ENCODE assay signal across 14 cellular contexts in genomic region chr19:16886305-16886880, GRCh38. TPM values are rescaled to one million over a fixed set of nuclear protein-coding genes. Genes with fewer than 3 reads are reported as not detected.
DNase-seq lines count a peak whose midpoint lies in the region; ATAC-seq, FAIRE-seq and TF ChIP-seq lines count a peak whose summit lies in the region.
"Had no signal": no experiment of that assay in that cellular context is flagged by ENCODE, and none has a peak within 500 bp of the region (broad histone marks: within the 10 kb centered on the region; RNA-seq: fewer than 3 reads in every experiment).

No MANE protein-coding gene starts in this region.

- H3K4me3 ChIP-seq in AG10803 (ENCODE audit: low read length), result no peak overlapping the region
- H3K4me3 ChIP-seq in NT2/D1 (ENCODE audit: insufficient read length, low read depth), result no peak overlapping the region

- no peak overlapping the region for H3K27ac Mint-ChIP-seq in memory B cell
- H3K27ac Mint-ChIP-seq in activated naive CD4-positive, alpha-beta T cell treated with anti-CD3 and anti-CD28 coated beads, Interleukin-2, amount 10 ng/mL, durations not matched to agents 7 days and 5 days, result no peak overlapping the region
- no peak overlapping the region for H3K27ac Mint-ChIP-seq in activated CD4-positive, alpha-beta T cell treated with anti-CD3 and anti-CD28 coated beads, Interleukin-2, amount 10 ng/mL, durations not matched to agents 24 days and 14 days
- H3K27ac Mint-ChIP-seq: activated naive CD8-positive, alpha-beta T cell treated with anti-CD3 and anti-CD28 coated beads, Interleukin-2, amount 10 ng/mL, durations not matched to agents 7 days and 5 days; B cell; natural killer cell had no signal

- no peak for FAIRE-seq in RCC 7860 (lab: Jason Lieb, UNC)
- FAIRE-seq: GM12891 had no signal

- H3K27me3 ChIP-seq in NT2/D1 (ENCODE audit: insufficient read depth, insufficient read length), result no peaks in the 10 kb centered on the region
- H3K27me3 ChIP-seq: foreskin keratinocyte had no signal

- peaks cover 9% of the 10 kb centered on the region for H3K9me3 Mint-ChIP-seq in memory B cell
- peaks cover 14% of the 10 kb centered on the region for H3K9me3 Mint-ChIP-seq in activated naive CD4-positive, alpha-beta T cell treated with anti-CD3 and anti-CD28 coated beads, Interleukin-2, amount 10 ng/mL, durations not matched to agents 7 days and 5 days
- H3K9me3 Mint-ChIP-seq in activated CD4-positive, alpha-beta T cell treated with anti-CD3 and anti-CD28 coated beads, Interleukin-2, amount 10 ng/mL, durations not matched to agents 24 days and 14 days, result peaks cover 13% of the 10 kb centered on the region

- TF ChIP-seq CTCF in AG10803 (conservative IDR thresholded peaks at IDR 0.05; ENCODE audit: low read length), result no peak

- peaks cover 5% of the 10 kb centered on the region for H3K27me3 Mint-ChIP-seq in memory B cell
- peaks cover 35% of the 10 kb centered on the region for H3K27me3 Mint-ChIP-seq in activated naive CD4-positive, alpha-beta T cell treated with anti-CD3 and anti-CD28 coated beads, Interleukin-2, amount 10 ng/mL, durations not matched to agents 7 days and 5 days
- no peaks in the 10 kb centered on the region for H3K27me3 Mint-ChIP-seq in activated CD4-positive, alpha-beta T cell treated with anti-CD3 and anti-CD28 coated beads, Interleukin-2, amount 10 ng/mL, durations not matched to agents 24 days and 14 days

- DNase-seq in AG10803 (ENCODE audit: low read depth) (peak; percentile 70), NT2/D1 (ENCODE audit: low read depth, low spot score) (no peak), fibroblast of gingiva (ENCODE audit: low read depth) (peak; percentile 60), memory B cell (ENCODE audit: low spot score in 2 of 2) (no peak), AG08396 (ENCODE audit: low spot score) (no peak), RCC 7860 (ENCODE audit: low spot score) (no peak)
- DNase-seq in activated naive CD4-positive, alpha-beta T cell treated with anti-CD3 and anti-CD28 coated beads, Interleukin-2, amount 10 ng/mL, durations not matched to agents 7 days and 5 days, result no peak
- DNase-seq in activated CD4-positive, alpha-beta T cell treated with anti-CD3 and anti-CD28 coated beads, Interleukin-2, amount 10 ng/mL, durations not matched to agents 24 days and 14 days, result no peak
- DNase-seq: activated naive CD8-positive, alpha-beta T cell treated with anti-CD3 and anti-CD28 coated beads, Interleukin-2, amount 10 ng/mL, durations not matched to agents 7 days and 5 days; natural killer cell; NCI-H1048 had no signal

- peaks cover 2% of the 10 kb centered on the region for H3K36me3 Mint-ChIP-seq in memory B cell
- H3K36me3 Mint-ChIP-seq in activated naive CD4-positive, alpha-beta T cell treated with anti-CD3 and anti-CD28 coated beads, Interleukin-2, amount 10 ng/mL, durations not matched to agents 7 days and 5 days, result peaks cover 8% of the 10 kb centered on the region
- peaks cover 8% of the 10 kb centered on the region for H3K36me3 Mint-ChIP-seq in activated CD4-positive, alpha-beta T cell treated with anti-CD3 and anti-CD28 coated beads, Interleukin-2, amount 10 ng/mL, durations not matched to agents 24 days and 14 days (ENCODE audit: low read depth)

- peak overlapping the region; percentile 8 for H3K9ac ChIP-seq in NT2/D1 (ENCODE audit: insufficient read length, low read depth)

- CTCF ChIA-PET in activated naive CD4-positive, alpha-beta T cell treated with anti-CD3 and anti-CD28 coated beads, Interleukin-2, amount 10 ng/mL, durations not matched to agents 7 days and 5 days (lab: Charles Lee), result no interaction called here

- no peak overlapping the region for H3K4me3 Mint-ChIP-seq in memory B cell
- no peak overlapping the region for H3K4me3 Mint-ChIP-seq in activated naive CD4-positive, alpha-beta T cell treated with anti-CD3 and anti-CD28 coated beads, Interleukin-2, amount 10 ng/mL, durations not matched to agents 7 days and 5 days
- no peak overlapping the region for H3K4me3 Mint-ChIP-seq in activated CD4-positive, alpha-beta T cell treated with anti-CD3 and anti-CD28 coated beads, Interleukin-2, amount 10 ng/mL, durations not matched to agents 24 days and 14 days
- H3K4me3 Mint-ChIP-seq: activated naive CD8-positive, alpha-beta T cell treated with anti-CD3 and anti-CD28 coated beads, Interleukin-2, amount 10 ng/mL, durations not matched to agents 7 days and 5 days; B cell; natural killer cell had no signal

- H3K4me1 Mint-ChIP-seq in memory B cell, result peaks cover 6% of the 10 kb centered on the region
- H3K4me1 Mint-ChIP-seq in activated naive CD4-positive, alpha-beta T cell treated with anti-CD3 and anti-CD28 coated beads, Interleukin-2, amount 10 ng/mL, durations not matched to agents 7 days and 5 days, result peaks cover 47% of the 10 kb centered on the region
- H3K4me1 Mint-ChIP-seq in activated CD4-positive, alpha-beta T cell treated with anti-CD3 and anti-CD28 coated beads, Interleukin-2, amount 10 ng/mL, durations not matched to agents 24 days and 14 days, result peaks cover 11% of the 10 kb centered on the region

- intact Hi-C loops in activated CD4-positive, alpha-beta T cell treated with anti-CD3 and anti-CD28 coated beads, Interleukin-2, amount 10 ng/mL, durations not matched to agents 24 days and 14 days (cut with micrococcal nuclease), result no loop called here

- H3K36me3 ChIP-seq in NT2/D1 (ENCODE audit: insufficient read depth, insufficient read length, low read length), result no peaks in the 10 kb centered on the region

- H3K4me1 ChIP-seq in NT2/D1 (ENCODE audit: insufficient read depth, insufficient read length), result peaks cover 9% of the 10 kb centered on the region
- H3K4me1 ChIP-seq: foreskin keratinocyte had no signal

- peak; percentile 50 for ATAC-seq in memory B cell (ENCODE audit: low read depth)
- ATAC-seq: foreskin keratinocyte, natural killer cell had no signal

- peaks cover 12% of the 10 kb centered on the region for H3K9me3 ChIP-seq in NT2/D1 (ENCODE audit: insufficient read depth, low read length)

RNA-seq across cellular contexts. Expression of gene F2RL3, which starts 2.4 kb away (rescaled TPM):
- total RNA-seq in activated CD4-positive, alpha-beta T cell treated with anti-CD3 and anti-CD28 coated beads, Interleukin-2, amount 10 ng/mL, durations not matched to agents 24 days and 14 days, result not detected in 2 replicates
- total RNA-seq: foreskin keratinocyte had no signal

RNA-seq across cellular contexts. Expression of gene SIN3B, which starts 57.2 kb away (rescaled TPM):
- total RNA-seq in activated CD4-positive, alpha-beta T cell treated with anti-CD3 and anti-CD28 coated beads, Interleukin-2, amount 10 ng/mL, durations not matched to agents 24 days and 14 days, result 40.2 and 43.9 TPM in 2 replicates

Comparison
In these comparisons a context has a peak if more than half of its experiments do, and no peak if none do; other contexts are left out.
1. DNase-seq: peak in AG10803 (single experiment) and fibroblast of gingiva (single experiment); none in NT2/D1 (single experiment), memory B cell (0 of 2), AG08396 (single experiment), RCC 7860 (single experiment), activated naive CD4-positive, alpha-beta T cell treated with anti-CD3 and anti-CD28 coated beads, Interleukin-2, amount 10 ng/mL, durations not matched to agents 7 days and 5 days (single experiment) and activated CD4-positive, alpha-beta T cell treated with anti-CD3 and anti-CD28 coated beads, Interleukin-2, amount 10 ng/mL, durations not matched to agents 24 days and 14 days (single experiment).